Comparison of ENCODE assay signal across 8 cellular contexts in the genomic region with DNA sequence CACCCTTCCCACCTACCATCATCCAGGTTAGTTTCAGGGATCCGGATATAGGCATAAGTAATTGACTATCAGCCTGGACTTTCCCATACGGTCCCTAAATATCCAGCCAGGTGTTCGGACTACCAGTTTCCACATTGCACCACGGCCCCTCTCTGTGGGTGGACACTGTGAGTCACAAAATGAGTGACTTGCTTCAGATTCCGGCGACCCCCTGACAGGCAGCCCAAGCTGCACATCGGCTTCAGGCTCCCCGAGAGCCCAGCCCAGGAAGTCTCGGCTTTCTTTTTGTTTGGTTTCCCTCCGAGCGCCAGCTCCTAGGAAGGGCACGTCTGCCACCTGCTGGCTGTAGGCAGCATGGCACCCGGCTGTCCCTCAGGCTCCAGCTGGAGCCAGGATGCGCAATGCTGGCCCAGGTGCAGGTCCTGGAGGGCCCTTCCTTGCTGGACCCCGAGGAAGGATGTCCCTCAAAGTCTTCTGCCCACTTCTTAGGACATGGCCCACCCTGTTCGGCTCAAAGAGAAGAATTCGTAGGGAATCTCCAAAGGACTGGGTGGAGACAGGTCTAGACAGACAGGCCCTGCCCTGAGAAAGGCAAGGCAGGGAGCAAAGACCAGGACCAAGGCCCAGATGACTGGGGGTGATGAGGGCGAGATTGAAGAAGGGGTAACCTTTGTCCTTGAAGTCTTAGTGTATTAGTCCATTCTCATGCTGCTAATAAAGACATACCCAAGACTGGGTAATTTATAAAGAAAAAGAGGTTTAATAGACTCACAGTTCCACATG. TPM values are rescaled to one million over a fixed set of nuclear protein-coding genes. Genes with fewer than 3 reads are reported as not detected.
A peak's percentile ranks its signal among the peaks of the same experiment; 100 is the strongest.
DNase-seq lines count a peak whose midpoint lies in the region; ATAC-seq and TF ChIP-seq lines count a peak whose summit lies in the region.

No MANE protein-coding gene starts in this region.

- DNase-seq in DMS 273 treated with DMSO at 0.1 percent for 48 hours (lab: John Stamatoyannopoulos, UW) (peak; percentile 6), HUDEP-2 (lab: John Stamatoyannopoulos, UW; ENCODE audit: unreplicated experiment in 76 of 76) (peak in 55 of 76 experiments; percentile 2 to 63 (median 30)), RWPE1 (ENCODE audit: low spot score) (peak; percentile 82), activated gamma-delta T cell (lab: John Stamatoyannopoulos, UW) (peak; percentile 25), foreskin keratinocyte (peak in 1 of 2 donors; percentile 40), nucleus accumbens (lab: John Stamatoyannopoulos, UW) (peak in 52 of 56 donors; percentile 4 to 82 (median 38))

- peak; percentile 99 for ATAC-seq in GM21423 (IDR thresholded peaks at IDR 0.05; ENCODE audit: unreplicated experiment)
- ATAC-seq in foreskin keratinocyte, result peak; percentile 91

- CTCF ChIA-PET in RWPE1 (lab: Yijun Ruan, JAX), result interaction anchor here (0.5 to 1.9 kb wide), 25 partner anchors 9 to 1697 kb away, joined by 3 to 21 read pairs (median 4); a partner anchor contains a TSS

- POLR2A ChIA-PET in RWPE1 (lab: Yijun Ruan, JAX; ENCODE audit: low non-redundant PET), result no interaction called here

- H3K27me3 ChIP-seq in foreskin keratinocyte, result peaks cover 10% of the 10 kb centered on the region
- no peaks in the 10 kb centered on the region for H3K27me3 ChIP-seq in subcutaneous abdominal adipose tissue (ENCODE audit: control insufficient read depth in 5 of 5, insufficient read depth in 4 of 5, low read length in 5 of 5)

- H3K27ac ChIP-seq in RWPE1, result no peak overlapping the region
- no peak overlapping the region for H3K27ac ChIP-seq in foreskin keratinocyte
- no peak overlapping the region for H3K27ac ChIP-seq in subcutaneous abdominal adipose tissue (ENCODE audit: low read depth, low read length)

- no peaks in the 10 kb centered on the region for H3K36me3 ChIP-seq in subcutaneous abdominal adipose tissue (ENCODE audit: control insufficient read depth in 5 of 5, insufficient read depth in 5 of 5, low read length in 5 of 5)

- TF ChIP-seq CTCF in RWPE1 (conservative IDR thresholded peaks at IDR 0.05; ENCODE audit: low read depth) (peak; percentile 97), foreskin keratinocyte (conservative IDR thresholded peaks at IDR 0.05) (peak; percentile 93)

- peak overlapping the region; percentile 51 to 77 (median 66) for H3K4me3 ChIP-seq in subcutaneous abdominal adipose tissue (ENCODE audit: low read depth in 1 of 5, low read length in 5 of 5)

- H3K4me1 ChIP-seq in foreskin keratinocyte (no peaks in the 10 kb centered on the region), subcutaneous abdominal adipose tissue (ENCODE audit: control insufficient read depth in 5 of 5, insufficient read depth in 5 of 5, low read length in 5 of 5) (peaks cover 0 to 19% (median 5%) of the 10 kb centered on the region in 5 donors)

- no peaks in the 10 kb centered on the region for H3K9me3 ChIP-seq in subcutaneous abdominal adipose tissue (ENCODE audit: control insufficient read depth in 5 of 5, low read length in 5 of 5)

- peak overlapping the region in 2 of 5 donors; percentile 25 to 64 for H3K9ac ChIP-seq in subcutaneous abdominal adipose tissue (ENCODE audit: low read length in 5 of 5)

RNA-seq across cellular contexts. Expression of a gene that starts 10.6 kb away (rescaled TPM):
- not detected in 2 replicates for total RNA-seq in foreskin keratinocyte
- not detected in 2 replicates for polyA plus RNA-seq in foreskin keratinocyte
